ENCODE assay signal across 15 cellular contexts in genomic region chr5:128774605-128775004, GRCh38.
DNase-seq lines count a peak whose midpoint lies in the region; ATAC-seq, FAIRE-seq and TF ChIP-seq lines count a peak whose summit lies in the region.
"Had no signal": no experiment of that assay in that cellular context is flagged by ENCODE, and none has a peak within 500 bp of the region (broad histone marks: within the 10 kb centered on the region; RNA-seq: fewer than 3 reads in every experiment).

No MANE protein-coding gene starts in this region.

- H3K4me1 ChIP-seq in upper lobe of right lung = no peaks in the 10 kb centered on the region

- TF ChIP-seq CTCF in epithelial cell of esophagus (IDR thresholded peaks at IDR 0.05; ENCODE audit: insufficient read depth, low read depth, low read length, missing control alignments) (no peak), upper lobe of right lung (IDR thresholded peaks at IDR 0.05) (no peak)

- peak; percentile 73 for FAIRE-seq in H54 (lab: Jason Lieb, UNC)

- no peaks in the 10 kb centered on the region for H3K9me3 ChIP-seq in upper lobe of right lung
- H3K9me3 ChIP-seq: BLaER1 had no signal

- H3K36me3 ChIP-seq in upper lobe of right lung = no peaks in the 10 kb centered on the region
- H3K36me3 ChIP-seq: BLaER1 had no signal

- ATAC-seq in upper lobe of right lung = no peak
- ATAC-seq in HG02884 (IDR thresholded peaks at IDR 0.05; ENCODE audit: unreplicated experiment) = no peak
- no peak for ATAC-seq in HG03469 (IDR thresholded peaks at IDR 0.05; ENCODE audit: unreplicated experiment)
- ATAC-seq: left ventricle myocardium superior; SK-N-SH treated with all-trans-retinoic acid at 6 μM for 48 hours; stimulated activated memory B cell treated with anti-CD40 and anti-IgM and Interleukin-4, amounts not matched to agents 10 μg/mL and 1 μg/mL and 100 μg/mL, for 72 hours had no signal

- no peaks in the 10 kb centered on the region for H3K27me3 ChIP-seq in upper lobe of right lung
- H3K27me3 ChIP-seq: BLaER1 had no signal

- TF ChIP-seq POLR2A in H54 (IDR thresholded peaks at IDR 0.05; ENCODE audit: low read depth, low read length) = no peak

- DNase-seq in GF-D8 (lab: John Stamatoyannopoulos, UW) = peak; percentile 0
- peak; percentile 1 for DNase-seq in H54 (ENCODE audit: insufficient read length, low spot score)
- peak; percentile 9 for DNase-seq in NCI-H226
- DNase-seq in epithelial cell of esophagus (ENCODE audit: low read depth) = peak; percentile 21
- DNase-seq in upper lobe of right lung = no peak
- no peak for DNase-seq in substantia nigra (lab: John Stamatoyannopoulos, UW)
- DNase-seq: activated CD4-positive, alpha-beta memory T cell treated with anti-CD3 and anti-CD28 coated beads for 36 hours; glutamatergic neuron; left ventricle myocardium superior; NCI-H446 had no signal

- H3K27ac ChIP-seq in upper lobe of right lung (no peak overlapping the region), substantia nigra (ENCODE audit: low read depth, low read length, poor library complexity, severe bottlenecking) (no peak overlapping the region)
- H3K27ac ChIP-seq: BLaER1 had no signal

- H3K4me3 ChIP-seq in epithelial cell of esophagus (ENCODE audit: low read length) = no peak overlapping the region
- H3K4me3 ChIP-seq in upper lobe of right lung = no peak overlapping the region
- H3K4me3 ChIP-seq: BLaER1 had no signal

- intact Hi-C loops in upper lobe of right lung (cut with DNase I) = no loop called here

Comparison
In these comparisons a context has a peak if more than half of its experiments do, and no peak if none do; other contexts are left out.
1. DNase-seq: peak in GF-D8 (single experiment), H54 (single experiment), NCI-H226 (single experiment) and epithelial cell of esophagus (single experiment); none in upper lobe of right lung (single experiment) and substantia nigra (0 of 49).